20 cellular contexts compared by ENCODE assay signal in genomic region chr4:41364871-41365270, GRCh38.
DNase-seq lines count a peak whose midpoint lies in the region; ATAC-seq and TF ChIP-seq lines count a peak whose summit lies in the region.
"Had no signal": no experiment of that assay in that cellular context is flagged by ENCODE, and none has a peak within 500 bp of the region (broad histone marks: within the 10 kb centered on the region; RNA-seq: fewer than 3 reads in every experiment).

No MANE protein-coding gene starts in this region.

- 32 to 41% methylated on average over 3 of the region's 3 CpGs for WGBS in esophagus squamous epithelium, 2 donors

- H3K36me3 ChIP-seq in RWPE2 (ENCODE audit: low read depth), result peaks cover 36% of the 10 kb centered on the region
- H3K36me3 ChIP-seq in esophagus squamous epithelium, result no peaks in the 10 kb centered on the region
- peaks cover 0 to 7% (median 0%) of the 10 kb centered on the region in 5 donors for H3K36me3 ChIP-seq in subcutaneous abdominal adipose tissue (ENCODE audit: control insufficient read depth in 5 of 5, insufficient read depth in 5 of 5, low read length in 5 of 5)

- intact Hi-C loops in Calu3 (cut with micrococcal nuclease; ENCODE audit: unreplicated experiment), result loop anchor here (5.0 kb wide), 3 partner anchors 67 to 282 kb away; no protein-coding TSS in a partner anchor
- intact Hi-C loops in esophagus squamous epithelium (cut with DNase I), result no loop called here

- H3K9me3 ChIP-seq in RWPE2 (ENCODE audit: severe bottlenecking), result no peaks in the 10 kb centered on the region
- H3K9me3 ChIP-seq in esophagus squamous epithelium, result no peaks in the 10 kb centered on the region
- no peaks in the 10 kb centered on the region for H3K9me3 ChIP-seq in subcutaneous abdominal adipose tissue (ENCODE audit: control insufficient read depth in 5 of 5, low read length in 5 of 5)

- TSS peak; percentile 1 for BruUV-seq in Calu3 (replicated peaks; lab: Mats Ljungman, UMichigan)

- TF ChIP-seq CTCF in Calu3 (IDR thresholded peaks at IDR 0.05; ENCODE audit: unreplicated experiment), result no peak
- TF ChIP-seq CTCF in RWPE2 (IDR thresholded peaks at IDR 0.05; ENCODE audit: poor library complexity, severe bottlenecking), result no peak
- no peak for TF ChIP-seq CTCF in esophagus squamous epithelium (IDR thresholded peaks at IDR 0.05)

- TF ChIP-seq POLR2A in esophagus squamous epithelium (IDR thresholded peaks at IDR 0.05), result no peak

- no peak for ATAC-seq in RWPE2 (ENCODE audit: low read depth)
- ATAC-seq in HG02623 (IDR thresholded peaks at IDR 0.05; ENCODE audit: unreplicated experiment), result no peak
- ATAC-seq: Right ventricle myocardium inferior had no signal

- H3K4me3 Mint-ChIP-seq in Calu3 (ENCODE audit: low read depth, unreplicated experiment), result no peak overlapping the region
- H3K4me3 Mint-ChIP-seq: activated CD4-positive, alpha-beta T cell treated with anti-CD3 and anti-CD28 coated beads, Interleukin-2, amount 10 ng/mL, durations not matched to agents 24 days and 14 days; central memory CD8-positive, alpha-beta T cell had no signal

- peaks cover 36% of the 10 kb centered on the region for H3K36me3 Mint-ChIP-seq in Calu3 (ENCODE audit: insufficient read depth, unreplicated experiment)

- H3K9me3 Mint-ChIP-seq in Calu3 (ENCODE audit: low read depth, unreplicated experiment), result no peaks in the 10 kb centered on the region
- H3K9me3 Mint-ChIP-seq: activated CD4-positive, alpha-beta T cell treated with anti-CD3 and anti-CD28 coated beads, Interleukin-2, amount 10 ng/mL, durations not matched to agents 24 days and 14 days; central memory CD8-positive, alpha-beta T cell; nephron had no signal

- H3K4me1 ChIP-seq in RWPE2 (ENCODE audit: insufficient read depth, poor library complexity, severe bottlenecking) (peaks cover 14% of the 10 kb centered on the region), esophagus squamous epithelium (peaks cover 6 to 61% (median 31%) of the 10 kb centered on the region in 3 donors), subcutaneous abdominal adipose tissue (ENCODE audit: control insufficient read depth in 5 of 5, insufficient read depth in 5 of 5, low read length in 5 of 5) (peaks cover 21 to 65% (median 50%) of the 10 kb centered on the region in 5 donors)

- no peak overlapping the region for H3K27ac Mint-ChIP-seq in Calu3 (ENCODE audit: unreplicated experiment)
- H3K27ac Mint-ChIP-seq: nephron had no signal

- no peak overlapping the region for H3K4me3 ChIP-seq in RWPE2 (ENCODE audit: severe bottlenecking)
- no peak overlapping the region for H3K4me3 ChIP-seq in esophagus squamous epithelium
- no peak overlapping the region for H3K4me3 ChIP-seq in subcutaneous abdominal adipose tissue (ENCODE audit: low read depth in 1 of 5, low read length in 5 of 5)
- H3K4me3 ChIP-seq: hepatocyte, smooth muscle cell had no signal

- no peaks in the 10 kb centered on the region for H3K27me3 Mint-ChIP-seq in Calu3 (ENCODE audit: unreplicated experiment)

- peak overlapping the region; percentile 85 for H3K27ac ChIP-seq in RWPE2 (ENCODE audit: poor library complexity, severe bottlenecking)
- peak overlapping the region in 3 of 4 donors; percentile 28 to 77 (median 49) for H3K27ac ChIP-seq in esophagus squamous epithelium
- peak overlapping the region; percentile 90 for H3K27ac ChIP-seq in subcutaneous abdominal adipose tissue (ENCODE audit: low read depth, low read length)
- H3K27ac ChIP-seq: hepatocyte had no signal

- CTCF ChIA-PET in Calu3 (lab: Charles Lee), result no interaction called here

- H3K27me3 ChIP-seq in RWPE2 (ENCODE audit: insufficient read depth, poor library complexity, severe bottlenecking), result no peaks in the 10 kb centered on the region
- peaks cover 0 to 16% (median 0%) of the 10 kb centered on the region in 4 donors for H3K27me3 ChIP-seq in esophagus squamous epithelium
- no peaks in the 10 kb centered on the region for H3K27me3 ChIP-seq in subcutaneous abdominal adipose tissue (ENCODE audit: control insufficient read depth in 5 of 5, insufficient read depth in 4 of 5, low read length in 5 of 5)

- in situ Hi-C loops in G401 (cut with HindIII; ENCODE audit: low sequenced_read_pairs), result no loop called here

- H3K9ac ChIP-seq in subcutaneous abdominal adipose tissue (ENCODE audit: low read length in 5 of 5), result peak overlapping the region in 3 of 5 donors; percentile 1 to 72 (median 12)

- DNase-seq in Calu3 (no peak), RWPE2 (ENCODE audit: low spot score) (no peak), esophagus squamous epithelium (lab: John Stamatoyannopoulos, UW) (no peak), G401 (ENCODE audit: low spot score) (no peak)
- DNase-seq in activated naive CD4-positive, alpha-beta T cell treated with anti-CD3 and anti-CD28 coated beads, Interleukin-2, amount 50 U/mL, for 16 hours, result no peak
- no peak for DNase-seq in stimulated activated CD4-positive, alpha-beta T cell treated with anti-CD3 and anti-CD28 coated beads, Interleukin-4, amount 100 ng/mL, for 24 hours
- DNase-seq: activated CD4-positive, alpha-beta T cell treated with anti-CD3 and anti-CD28 coated beads, Interleukin-2, amount 10 ng/mL, durations not matched to agents 24 days and 14 days; effector memory CD4-positive, alpha-beta T cell; islet precursor cell; NCI-H1092; NCI-H2081 treated with DMSO at 0.1 percent for 48 hours; NCI-H510A treated with DMSO at 0.1 percent for 48 hours; stimulated activated CD4-positive, alpha-beta T cell treated with anti-CD3 and anti-CD28 coated beads, Interleukin-4, amount 100 ng/mL, for 1 hour had no signal

- H3K4me1 Mint-ChIP-seq in Calu3 (ENCODE audit: low read depth, unreplicated experiment), result peaks cover 25% of the 10 kb centered on the region
- H3K4me1 Mint-ChIP-seq: activated CD4-positive, alpha-beta T cell treated with anti-CD3 and anti-CD28 coated beads, Interleukin-2, amount 10 ng/mL, durations not matched to agents 24 days and 14 days; central memory CD8-positive, alpha-beta T cell had no signal
